Comparison of ENCODE assay signal across 11 cellular contexts in the genomic region with DNA sequence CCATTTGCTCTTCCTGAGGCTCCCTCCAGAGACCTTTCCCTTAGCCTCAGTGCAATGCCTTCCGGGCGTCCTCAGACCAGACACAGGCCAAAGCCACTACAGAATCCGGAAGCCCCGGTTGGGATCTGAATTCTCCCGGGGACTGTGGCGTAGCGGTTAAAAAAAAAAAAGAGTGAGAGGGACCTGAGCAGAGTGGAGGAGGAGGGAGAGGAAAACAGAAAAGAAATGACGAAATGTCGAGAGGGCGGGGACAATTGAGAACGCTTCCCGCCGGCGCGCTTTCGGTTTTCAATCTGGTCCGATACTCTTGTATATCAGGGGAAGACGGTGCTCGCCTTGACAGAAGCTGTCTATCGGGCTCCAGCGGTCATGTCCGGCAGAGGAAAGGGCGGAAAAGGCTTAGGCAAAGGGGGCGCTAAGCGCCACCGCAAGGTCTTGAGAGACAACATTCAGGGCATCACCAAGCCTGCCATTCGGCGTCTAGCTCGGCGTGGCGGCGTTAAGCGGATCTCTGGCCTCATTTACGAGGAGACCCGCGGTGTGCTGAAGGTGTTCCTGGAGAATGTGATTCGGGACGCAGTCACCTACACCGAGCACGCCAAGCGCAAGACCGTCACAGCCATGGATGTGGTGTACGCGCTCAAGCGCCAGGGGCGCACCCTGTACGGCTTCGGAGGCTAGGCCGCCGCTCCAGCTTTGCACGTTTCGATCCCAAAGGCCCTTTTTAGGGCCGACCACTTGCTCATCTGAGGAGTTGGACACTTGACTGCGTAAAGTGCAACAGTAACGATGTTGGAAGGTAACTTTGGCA. TPM values are rescaled to one million over a fixed set of nuclear protein-coding genes. Genes with fewer than 3 reads are reported as not detected.
A peak's percentile ranks its signal among the peaks of the same experiment; 100 is the strongest.
DNase-seq lines count a peak whose midpoint lies in the region; ATAC-seq, FAIRE-seq and TF ChIP-seq lines count a peak whose summit lies in the region.
"Not testable (repeated sequence)": the region's sequence is repeated elsewhere in the genome, so short reads cannot be mapped to it uniquely, and the experiment has no call there.
"Had no signal": no experiment of that assay in that cellular context is flagged by ENCODE, and none has a peak within 500 bp of the region (broad histone marks: within the 10 kb centered on the region; RNA-seq: fewer than 3 reads in every experiment).

No MANE protein-coding gene starts in this region.

- ATAC-seq in CD4-positive, alpha-beta T cell (ENCODE audit: poor library complexity) = peak; percentile 83
- ATAC-seq in GM19025 (IDR thresholded peaks at IDR 0.05; ENCODE audit: low read depth, unreplicated experiment) = peak; percentile 64
- ATAC-seq in GM21528 (IDR thresholded peaks at IDR 0.05; ENCODE audit: low FRiP score, unreplicated experiment) = peak; percentile 71
- peak; percentile 67 for ATAC-seq in HG02884 (IDR thresholded peaks at IDR 0.05; ENCODE audit: unreplicated experiment)
- ATAC-seq in HG03342 (IDR thresholded peaks at IDR 0.05; ENCODE audit: unreplicated experiment) = peak; percentile 65
- ATAC-seq in WTC11 = peak; percentile 67
- peak; percentile 87 for ATAC-seq in gastroesophageal sphincter
- peak; percentile 85 to 90 (median 86) for ATAC-seq in pancreas

- not testable (repeated sequence) for H3K9me3 ChIP-seq in CD4-positive, alpha-beta T cell (ENCODE audit: control insufficient read depth, low read length); gastroesophageal sphincter; pancreas

- not testable (repeated sequence) for H3K4me3 ChIP-seq in gastroesophageal sphincter, pancreas

- not testable (repeated sequence) for TF ChIP-seq POLR2A in gastroesophageal sphincter (IDR thresholded peaks at IDR 0.05)

- H3K27ac Mint-ChIP-seq in CD4-positive, alpha-beta T cell; WTC11: not testable (repeated sequence)

- not testable (repeated sequence) for TF ChIP-seq CTCF in CD4-positive, alpha-beta T cell (IDR thresholded peaks at IDR 0.05); WTC11 (IDR thresholded peaks at IDR 0.05); gastroesophageal sphincter (IDR thresholded peaks at IDR 0.05); pancreas (IDR thresholded peaks at IDR 0.05)

- intact Hi-C loops in CD4-positive, alpha-beta T cell (cut with DNase I, micrococcal nuclease); pancreas (cut with DNase I): not testable (repeated sequence)

- CTCF ChIA-PET in CD4-positive, alpha-beta T cell (lab: Charles Lee); WTC11 (lab: Charles Lee): not testable (repeated sequence)

- H3K36me3 Mint-ChIP-seq in CD4-positive, alpha-beta T cell (ENCODE audit: low read depth); WTC11: not testable (repeated sequence)

- not testable (repeated sequence) for H3K9me3 Mint-ChIP-seq in CD4-positive, alpha-beta T cell; WTC11

- POLR2A ChIA-PET in CD4-positive, alpha-beta T cell (lab: Charles Lee); WTC11 (lab: Charles Lee): not testable (repeated sequence)

- H3K4me1 ChIP-seq in gastroesophageal sphincter, pancreas: not testable (repeated sequence)

- DNase-seq in CD4-positive, alpha-beta T cell; WTC11 (ENCODE audit: low spot score); pancreas: not testable (repeated sequence)

- H3K27me3 ChIP-seq in CD4-positive, alpha-beta T cell (ENCODE audit: control insufficient read depth, insufficient read depth, low read length); gastroesophageal sphincter; pancreas: not testable (repeated sequence)

- H3K4me1 Mint-ChIP-seq in CD4-positive, alpha-beta T cell (ENCODE audit: low read depth); WTC11: not testable (repeated sequence)

- not testable (repeated sequence) for H3K27me3 Mint-ChIP-seq in CD4-positive, alpha-beta T cell; WTC11 (ENCODE audit: low read depth)

- not testable (repeated sequence) for H3K36me3 ChIP-seq in gastroesophageal sphincter, pancreas

- not testable (repeated sequence) for TF ChIP-seq EP300 in gastroesophageal sphincter (IDR thresholded peaks at IDR 0.05)

- not testable (repeated sequence) for H3K27ac ChIP-seq in CD4-positive, alpha-beta T cell (ENCODE audit: low read depth, low read length); gastroesophageal sphincter; pancreas

- not testable (repeated sequence) for FAIRE-seq in pancreas (lab: Jason Lieb, UNC)

- H3K4me3 Mint-ChIP-seq in CD4-positive, alpha-beta T cell; WTC11: not testable (repeated sequence)

- WGBS in gastroesophageal sphincter (ENCODE audit: low coverage in 1 of 2), 2 donors = no CpG with 5 or more reads among the region's 55 CpGs
- WGBS in pancreas, 2 donors = no CpG with 5 or more reads among the region's 55 CpGs

RNA-seq across cellular contexts. Expression of a gene that starts 50.0 kb away (rescaled TPM):
- under 1 TPM in 1 of 2 experiments, not detected in 1; 0.17 TPM for total RNA-seq in CD4-positive, alpha-beta T cell
- total RNA-seq in WTC11 (2021) (not detected in 3 replicates), gastroesophageal sphincter (10 to 100 TPM in 1 of 4 donors, 1 to 10 TPM in 1, under 1 TPM in 1, not detected in 1; 0.39 to 21.4 (median 8.6) TPM), pancreas (10 to 100 TPM in 1 of 6 donors, 1 to 10 TPM in 3, under 1 TPM in 2; 0.19 to 13.9 (median 2.0) TPM)
- polyA plus RNA-seq in pancreas = 1 to 10 TPM; 5.3 to 5.8 TPM
- total RNA-seq: G401; T-helper 2 cell treated with Interferon-gamma antibody and Interleukin-4, amounts not matched to agents 100 ng/mL and 5 ng/mL, for 36 hours had no signal
- polyA plus RNA-seq: immature natural killer cell had no signal
